In genomic region chr1:197919523-197920301, GRCh38 we compare ENCODE assay signal across 10 cellular contexts. TPM values are rescaled to one million over a fixed set of nuclear protein-coding genes. Genes with fewer than 3 reads are reported as not detected.
DNase-seq lines count a peak whose midpoint lies in the region; ATAC-seq and TF ChIP-seq lines count a peak whose summit lies in the region.
"Had no signal": no experiment of that assay in that cellular context is flagged by ENCODE, and none has a peak within 500 bp of the region (broad histone marks: within the 10 kb centered on the region; RNA-seq: fewer than 3 reads in every experiment).

No MANE protein-coding gene starts in this region.

- H3K9me2 ChIP-seq in DOHH2 (replicated peaks; ENCODE audit: control insufficient read depth, low read length) = no peaks in the 10 kb centered on the region

- ATAC-seq in lower lobe of right lung = no peak

- H3K9me3 Mint-ChIP-seq in activated T-cell treated with anti-CD3 and anti-CD28 coated beads, Interleukin-2, amount 50 U/mL, for 24 hours = no peaks in the 10 kb centered on the region
- H3K9me3 Mint-ChIP-seq in chondrocyte (ENCODE audit: low read depth) = no peaks in the 10 kb centered on the region

- H2AFZ ChIP-seq in ACC112 (ENCODE audit: low read length, unreplicated experiment) = no peak overlapping the region

- H3K27ac Mint-ChIP-seq in activated T-cell treated with anti-CD3 and anti-CD28 coated beads, Interleukin-2, amount 50 U/mL, for 24 hours = peak overlapping the region; percentile 57
- H3K27ac Mint-ChIP-seq in chondrocyte (ENCODE audit: unreplicated experiment) = no peak overlapping the region

- no peaks in the 10 kb centered on the region for H3K36me3 Mint-ChIP-seq in activated T-cell treated with anti-CD3 and anti-CD28 coated beads, Interleukin-2, amount 50 U/mL, for 24 hours (ENCODE audit: low read depth)
- peaks cover 6% of the 10 kb centered on the region for H3K36me3 Mint-ChIP-seq in chondrocyte (ENCODE audit: low read depth)

- H3K9me3 ChIP-seq in DOHH2 (ENCODE audit: control insufficient read depth, insufficient read depth, low read length) (no peaks in the 10 kb centered on the region), lower lobe of right lung (no peaks in the 10 kb centered on the region)

- H3K4me2 ChIP-seq in DOHH2 (ENCODE audit: low read length) = peak overlapping the region; percentile 57

- H3K4me3 Mint-ChIP-seq in activated T-cell treated with anti-CD3 and anti-CD28 coated beads, Interleukin-2, amount 50 U/mL, for 24 hours = peak overlapping the region; percentile 79
- H3K4me3 Mint-ChIP-seq in chondrocyte (ENCODE audit: unreplicated experiment) = no peak overlapping the region

- H3K4me3 ChIP-seq in ACC112 (ENCODE audit: low read depth, low read length) (peak overlapping the region; percentile 29), DOHH2 (ENCODE audit: low read length) (peak overlapping the region; percentile 50), lower lobe of right lung (peak overlapping the region; percentile 1)

- no peak overlapping the region for H3K27ac ChIP-seq in ACC112 (ENCODE audit: low read depth, low read length)
- no peak overlapping the region for H3K27ac ChIP-seq in DOHH2 (ENCODE audit: low read depth, low read length)
- H3K27ac ChIP-seq in lower lobe of right lung = no peak overlapping the region
- H3K27ac ChIP-seq in caudate nucleus (ENCODE audit: low read depth, low read length) = no peak overlapping the region

- H3K36me3 ChIP-seq in ACC112 (ENCODE audit: insufficient read depth, low read length) (no peaks in the 10 kb centered on the region), DOHH2 (ENCODE audit: control insufficient read depth, low read length) (no peaks in the 10 kb centered on the region), lower lobe of right lung (no peaks in the 10 kb centered on the region)

- intact Hi-C loops in lower lobe of right lung (cut with DNase I) = no loop called here

- H3K79me2 ChIP-seq in ACC112 (ENCODE audit: control insufficient read depth, insufficient read depth, low read length, unreplicated experiment) = no peaks in the 10 kb centered on the region
- no peaks in the 10 kb centered on the region for H3K79me2 ChIP-seq in DOHH2 (ENCODE audit: control insufficient read depth, low read length)

- no peaks in the 10 kb centered on the region for H3F3A ChIP-seq in DOHH2 (ENCODE audit: control insufficient read depth, insufficient read depth)

- peaks cover 7% of the 10 kb centered on the region for H3K4me1 ChIP-seq in ACC112 (ENCODE audit: control insufficient read depth, insufficient read depth, low read length, unreplicated experiment)
- peaks cover 33% of the 10 kb centered on the region for H3K4me1 ChIP-seq in DOHH2 (ENCODE audit: control insufficient read depth, low read length)
- peaks cover 53% of the 10 kb centered on the region for H3K4me1 ChIP-seq in lower lobe of right lung

- H3K4me1 Mint-ChIP-seq in activated T-cell treated with anti-CD3 and anti-CD28 coated beads, Interleukin-2, amount 50 U/mL, for 24 hours (ENCODE audit: low read depth) = peaks cover 59% of the 10 kb centered on the region
- peaks cover 37% of the 10 kb centered on the region for H3K4me1 Mint-ChIP-seq in chondrocyte (ENCODE audit: low read depth)

- TF ChIP-seq CTCF in DOHH2 (IDR thresholded peaks at IDR 0.05; ENCODE audit: low read depth, low read length, poor library complexity, severe bottlenecking) = no peak
- TF ChIP-seq CTCF in lower lobe of right lung (IDR thresholded peaks at IDR 0.05) = no peak
- TF ChIP-seq CTCF in chondrocyte (IDR thresholded peaks at IDR 0.05) = no peak

- peaks cover 77% of the 10 kb centered on the region for H3K27me3 ChIP-seq in ACC112 (ENCODE audit: insufficient read depth, low read length)
- H3K27me3 ChIP-seq in DOHH2 (ENCODE audit: control insufficient read depth, low read length) = peaks cover 57% of the 10 kb centered on the region
- H3K27me3 ChIP-seq in lower lobe of right lung (ENCODE audit: low read depth) = peaks cover 82% of the 10 kb centered on the region

- H4K20me1 ChIP-seq in DOHH2 (ENCODE audit: control insufficient read depth, insufficient read depth, low read depth, low read length) = no peaks in the 10 kb centered on the region

- peaks cover 88% of the 10 kb centered on the region for H3K27me3 Mint-ChIP-seq in activated T-cell treated with anti-CD3 and anti-CD28 coated beads, Interleukin-2, amount 50 U/mL, for 24 hours
- H3K27me3 Mint-ChIP-seq in chondrocyte (ENCODE audit: low read depth) = peaks cover 85% of the 10 kb centered on the region

- peak; percentile 60 for DNase-seq in activated T-cell treated with anti-CD3 and anti-CD28 coated beads, Interleukin-2, amount 50 U/mL, for 24 hours
- DNase-seq in lower lobe of right lung (peak; percentile 40), caudate nucleus (lab: John Stamatoyannopoulos, UW) (no peak), chondrocyte (ENCODE audit: low spot score) (no peak), NCI-H226 (no peak), SKM-1 (lab: John Stamatoyannopoulos, UW; ENCODE audit: unreplicated experiment) (no peak)
- DNase-seq: NCI-H2081 had no signal

RNA-seq across cellular contexts. Expression of gene LHX9, which starts 2.5 kb away (rescaled TPM):
- 2.1 TPM for total RNA-seq in lower lobe of right lung
- total RNA-seq in chondrocyte = not detected in 3 replicates
- total RNA-seq: fibroblast of villous mesenchyme had no signal

RNA-seq across cellular contexts. Expression of gene C1orf53, which starts 17.3 kb away (rescaled TPM):
- total RNA-seq in lower lobe of right lung = 2.0 TPM
- 4.1 to 6.2 TPM (median 5.3 TPM) in 3 replicates for total RNA-seq in chondrocyte

Comparison
In these comparisons a context has a peak if more than half of its experiments do, and no peak if none do; other contexts are left out.
1. DNase-seq: peak in activated T-cell treated with anti-CD3 and anti-CD28 coated beads, Interleukin-2, amount 50 U/mL, for 24 hours (single experiment) and lower lobe of right lung (single experiment); none in caudate nucleus (0 of 61), chondrocyte (single experiment), NCI-H226 (single experiment) and SKM-1 (single experiment).
2. Peak in every context shown above with its lines, with median percentiles within 50 percentile points of each other: H3K4me3 ChIP-seq.